8 cellular contexts compared by ENCODE assay signal in genomic region chr19:41795031-41795461, GRCh38. TPM values are rescaled to one million over a fixed set of nuclear protein-coding genes. Genes with fewer than 3 reads are reported as not detected.
DNase-seq lines count a peak whose midpoint lies in the region; ATAC-seq and TF ChIP-seq lines count a peak whose summit lies in the region.

No MANE protein-coding gene starts in this region.

- H3K36me3 ChIP-seq in SU-DHL-6 (ENCODE audit: low read length): no peaks in the 10 kb centered on the region
- no peaks in the 10 kb centered on the region for H3K36me3 ChIP-seq in ascending aorta

- intact Hi-C loops in ascending aorta (cut with DNase I): no loop called here

- H2AFZ ChIP-seq in SU-DHL-6 (ENCODE audit: low read depth, low read length, severe bottlenecking): no peak overlapping the region

- no peak for ATAC-seq in HG03342 (IDR thresholded peaks at IDR 0.05; ENCODE audit: unreplicated experiment)

- no peak overlapping the region for H3K4me2 ChIP-seq in SU-DHL-6 (ENCODE audit: low read depth, low read length, poor library complexity, severe bottlenecking)

- no peaks in the 10 kb centered on the region for H4K20me1 ChIP-seq in SU-DHL-6 (ENCODE audit: low read depth, low read length)

- DNase-seq in GM12865 (ENCODE audit: low read depth) (peak; percentile 61), NCI-H1092 treated with DMSO at 0.1 percent for 48 hours (lab: John Stamatoyannopoulos, UW) (peak; percentile 71), ascending aorta (ENCODE audit: low spot score in 2 of 2) (no peak), inferior parietal cortex (ENCODE audit: extremely low spot score) (peak; percentile 38), putamen (ENCODE audit: low spot score) (no peak)
- peak; percentile 61 to 66 for DNase-seq in stimulated activated CD4-positive, alpha-beta T cell treated with anti-CD3 and anti-CD28 coated beads, Interleukin-2, amount 100 ng/mL, for 48 hours

- H3K27me3 ChIP-seq in SU-DHL-6 (ENCODE audit: low read length) (no peaks in the 10 kb centered on the region), ascending aorta (no peaks in the 10 kb centered on the region)

- H3K4me1 ChIP-seq in ascending aorta: no peaks in the 10 kb centered on the region

- TF ChIP-seq CTCF in GM12865 (IDR thresholded peaks at IDR 0.05; ENCODE audit: insufficient read depth, low read depth, low read length, missing control alignments) (peak; percentile 79), SU-DHL-6 (IDR thresholded peaks at IDR 0.05; ENCODE audit: insufficient read depth, low read length, poor library complexity, severe bottlenecking) (peak; percentile 70), ascending aorta (IDR thresholded peaks at IDR 0.05) (peak; percentile 14 to 66 (median 60))

- no peaks in the 10 kb centered on the region for H3K79me2 ChIP-seq in SU-DHL-6 (ENCODE audit: insufficient read depth, low read length)

- no peak overlapping the region for H3K27ac ChIP-seq in SU-DHL-6 (ENCODE audit: low read depth, low read length)
- no peak overlapping the region for H3K27ac ChIP-seq in ascending aorta

- H3K4me3 ChIP-seq in GM12865 (ENCODE audit: low read depth, low read length): no peak overlapping the region
- H3K4me3 ChIP-seq in SU-DHL-6 (ENCODE audit: insufficient read depth, low read length, poor library complexity, severe bottlenecking): no peak overlapping the region
- H3K4me3 ChIP-seq in ascending aorta: no peak overlapping the region

- no peak overlapping the region for H3K9ac ChIP-seq in SU-DHL-6 (ENCODE audit: low read length)

- H3F3A ChIP-seq in SU-DHL-6 (ENCODE audit: insufficient read depth): no peaks in the 10 kb centered on the region

- H3K9me3 ChIP-seq in SU-DHL-6 (ENCODE audit: insufficient read depth, low read length) (no peaks in the 10 kb centered on the region), ascending aorta (no peaks in the 10 kb centered on the region)

- H3K9me2 ChIP-seq in SU-DHL-6 (replicated peaks; ENCODE audit: insufficient read depth, low read length): no peaks in the 10 kb centered on the region

RNA-seq across cellular contexts. Expression of gene CEACAM3, which starts 1.3 kb away (rescaled TPM):
- not detected for total RNA-seq in ascending aorta

RNA-seq across cellular contexts. Expression of gene CEACAM6, which starts 39.7 kb away (rescaled TPM):
- total RNA-seq in ascending aorta: not detected

RNA-seq across cellular contexts. Expression of gene LYPD4, which starts 49.4 kb away (rescaled TPM):
- total RNA-seq in ascending aorta: not detected

RNA-seq across cellular contexts. Expression of gene DMRTC2, which starts 49.8 kb away (rescaled TPM):
- not detected for total RNA-seq in ascending aorta

Comparison
In these comparisons a context has a peak if more than half of its experiments do, and no peak if none do; other contexts are left out.
1. DNase-seq: peak in GM12865 (single experiment), NCI-H1092 treated with DMSO at 0.1 percent for 48 hours (single experiment), inferior parietal cortex (single experiment) and stimulated activated CD4-positive, alpha-beta T cell treated with anti-CD3 and anti-CD28 coated beads, Interleukin-2, amount 100 ng/mL, for 48 hours (2 of 2); none in ascending aorta (0 of 2) and putamen (single experiment).
2. Peak in every context shown above with its lines, with median percentiles within 50 percentile points of each other: CTCF ChIP-seq.